Comparison of ENCODE assay signal across 25 cellular contexts in the genomic region with DNA sequence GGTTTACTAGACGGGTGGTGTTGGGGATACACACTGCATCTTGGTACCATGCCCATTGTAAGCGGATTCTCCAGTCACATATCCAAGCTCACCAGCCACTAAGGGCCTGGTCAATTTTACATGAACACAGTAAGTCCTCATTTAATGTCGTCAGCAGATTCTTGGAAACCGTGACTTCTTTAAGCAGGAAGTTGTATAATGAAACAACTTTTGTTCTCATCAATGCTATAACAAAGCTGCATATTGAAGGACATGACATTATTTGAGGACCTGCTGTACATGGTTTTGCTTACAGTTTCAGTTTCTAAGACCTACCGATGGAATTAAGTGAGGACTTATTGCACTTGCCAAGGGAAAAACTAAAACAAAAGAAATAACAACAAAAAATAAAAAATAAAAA.
"Had no signal": no experiment of that assay in that cellular context is flagged by ENCODE, and none has a peak within 500 bp of the region (broad histone marks: within the 10 kb centered on the region; RNA-seq: fewer than 3 reads in every experiment).

No MANE protein-coding gene starts in this region.

- ATAC-seq: gastroesophageal sphincter; heart right ventricle; left colon; stimulated activated naive B cell treated with anti-CD40 and anti-IgM and Interleukin-4, amounts not matched to agents 10 μg/mL and 1 μg/mL and 100 μg/mL, for 72 hours; upper lobe of right lung had no signal

- H3K4me1 Mint-ChIP-seq: memory B cell, nephron, neural progenitor cell had no signal

- H3K4me1 ChIP-seq: gastroesophageal sphincter, neural progenitor cell, parathyroid adenoma, right atrium auricular region, sigmoid colon, tibial nerve, upper lobe of right lung, uterus had no signal

- H3K9me3 Mint-ChIP-seq: immature natural killer cell; memory B cell; nephron; neural progenitor cell; stimulated activated naive B cell treated with anti-CD40 and anti-IgM and Interleukin-4, amounts not matched to agents 10 μg/mL and 1 μg/mL and 100 μg/mL, for 72 hours; stimulated activated naive CD8-positive, alpha-beta T cell treated with anti-CD3 and anti-CD28 coated beads, Interleukin-15, Interleukin-2, amounts not matched to agents 100 ng/mL and 50 ng/mL, for 24 hours had no signal

- H3K79me2 ChIP-seq: parathyroid adenoma had no signal

- H3K4me3 ChIP-seq: dorsolateral prefrontal cortex, gastroesophageal sphincter, heart right ventricle, lung, neural progenitor cell, right atrium auricular region, sigmoid colon, thoracic aorta, tibial nerve, upper lobe of right lung, uterus had no signal

- H3K4me2 ChIP-seq: neural progenitor cell had no signal

- H3K27ac Mint-ChIP-seq: memory B cell; nephron; neural progenitor cell; progenitor cell of endocrine pancreas; stimulated activated naive B cell treated with anti-CD40 and anti-IgM and Interleukin-4, amounts not matched to agents 10 μg/mL and 1 μg/mL and 100 μg/mL, for 72 hours; stimulated activated naive CD8-positive, alpha-beta T cell treated with anti-CD3 and anti-CD28 coated beads, Interleukin-15, Interleukin-2, amounts not matched to agents 100 ng/mL and 50 ng/mL, for 24 hours had no signal

- H3K36me3 Mint-ChIP-seq: memory B cell; stimulated activated naive B cell treated with anti-CD40 and anti-IgM and Interleukin-4, amounts not matched to agents 10 μg/mL and 1 μg/mL and 100 μg/mL, for 72 hours had no signal

- H3K9me3 ChIP-seq: gastroesophageal sphincter, heart right ventricle, right atrium auricular region, sigmoid colon, thoracic aorta, tibial nerve, upper lobe of right lung, uterus had no signal

- DNase-seq: dorsolateral prefrontal cortex; effector CD4-positive, alpha-beta T cell; glutamatergic neuron; heart right ventricle; hypothalamus; immature natural killer cell; islet precursor cell; kidney glomerular epithelial cell; left colon; sigmoid colon; stimulated activated CD4-positive, alpha-beta T cell treated with anti-CD3 and anti-CD28 coated beads, Interleukin-4, amount 100 ng/mL, for 4 hours; stimulated activated naive B cell treated with anti-CD40 and anti-IgM and Interleukin-4, amounts not matched to agents 10 μg/mL and 1 μg/mL and 100 μg/mL, for 72 hours; upper lobe of right lung; uterus had no signal

- H3K27ac ChIP-seq: dorsolateral prefrontal cortex, gastroesophageal sphincter, neural progenitor cell, parathyroid adenoma, right atrium auricular region, sigmoid colon, tibial nerve, upper lobe of right lung, uterus had no signal

- H2AFZ ChIP-seq: neural progenitor cell, parathyroid adenoma had no signal

- H3K27me3 ChIP-seq: dorsolateral prefrontal cortex, gastroesophageal sphincter, heart right ventricle, neural progenitor cell, right atrium auricular region, sigmoid colon, tibial nerve, upper lobe of right lung, uterus had no signal

- H3K4me3 Mint-ChIP-seq: immature natural killer cell; memory B cell; nephron; neural progenitor cell; stimulated activated naive B cell treated with anti-CD40 and anti-IgM and Interleukin-4, amounts not matched to agents 10 μg/mL and 1 μg/mL and 100 μg/mL, for 72 hours; stimulated activated naive CD8-positive, alpha-beta T cell treated with anti-CD3 and anti-CD28 coated beads, Interleukin-15, Interleukin-2, amounts not matched to agents 100 ng/mL and 50 ng/mL, for 24 hours had no signal

- H3K27me3 Mint-ChIP-seq: progenitor cell of endocrine pancreas; stimulated activated naive CD8-positive, alpha-beta T cell treated with anti-CD3 and anti-CD28 coated beads, Interleukin-15, Interleukin-2, amounts not matched to agents 100 ng/mL and 50 ng/mL, for 24 hours had no signal

- H3K36me3 ChIP-seq: neural progenitor cell had no signal
